ENCODE assay signal across 9 cellular contexts in the genomic region with DNA sequence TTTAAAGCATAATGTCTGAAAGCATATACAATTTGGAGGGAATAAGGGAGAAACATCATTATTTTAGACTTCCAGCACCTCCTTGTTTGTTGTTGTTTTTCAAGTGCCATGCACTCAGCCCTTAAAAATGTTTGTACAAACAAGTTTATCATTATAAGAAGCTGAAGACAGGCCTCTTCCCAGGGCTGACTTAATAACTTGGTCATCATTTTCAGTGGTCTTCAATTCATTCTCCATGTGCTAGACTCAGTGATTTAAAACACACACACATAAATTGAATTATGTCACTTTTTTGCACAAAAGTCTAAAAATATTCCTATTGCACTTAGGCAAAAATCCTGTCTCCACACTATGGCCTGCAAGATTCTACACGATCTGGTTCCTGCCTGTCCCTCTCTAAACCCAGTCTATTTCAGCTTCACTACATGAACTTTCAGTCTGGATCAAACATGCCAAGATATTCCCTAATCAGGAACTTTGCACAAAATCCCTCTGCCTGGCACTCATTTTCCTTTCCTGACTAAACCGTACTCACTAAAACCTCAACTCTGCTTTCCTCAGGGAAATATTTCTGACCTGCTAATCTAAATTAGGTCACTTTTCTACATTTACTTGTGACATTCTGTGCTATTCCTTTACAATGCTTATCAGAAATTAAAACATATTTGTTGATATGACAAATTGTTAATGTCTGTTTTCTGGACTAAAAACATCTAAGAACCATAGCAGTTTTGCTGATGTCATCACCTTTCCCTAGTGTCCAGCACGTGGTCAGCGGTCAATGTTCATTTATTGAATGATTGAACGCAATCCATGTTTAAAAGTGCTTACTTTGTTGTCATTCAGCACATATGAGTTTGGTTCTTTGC. TPM values are rescaled to one million over a fixed set of nuclear protein-coding genes. Genes with fewer than 3 reads are reported as not detected.
DNase-seq lines count a peak whose midpoint lies in the region; ATAC-seq and TF ChIP-seq lines count a peak whose summit lies in the region.
"Had no signal": no experiment of that assay in that cellular context is flagged by ENCODE, and none has a peak within 500 bp of the region (broad histone marks: within the 10 kb centered on the region; RNA-seq: fewer than 3 reads in every experiment).

No MANE protein-coding gene starts in this region.

- peak overlapping the region; percentile 48 for H3K4me3 ChIP-seq in thoracic aorta

- H3K4me1 ChIP-seq in thoracic aorta (ENCODE audit: control insufficient read depth in 1 of 2, low read depth in 2 of 2): peaks cover 8 to 14% of the 10 kb centered on the region in 2 donors

- H3K9me3 Mint-ChIP-seq in activated T-cell treated with anti-CD3 and anti-CD28 coated beads, Interleukin-2, amount 50 U/mL, for 24 hours: peaks cover 15% of the 10 kb centered on the region
- peaks cover 21% of the 10 kb centered on the region for H3K9me3 Mint-ChIP-seq in activated naive CD8-positive, alpha-beta T cell treated with anti-CD3 and anti-CD28 coated beads, Interleukin-2, amount 50 U/mL, for 24 hours

- DNase-seq in activated T-cell treated with anti-CD3 and anti-CD28 coated beads, Interleukin-2, amount 50 U/mL, for 24 hours: no peak
- DNase-seq in activated T-cell treated with anti-CD3 and anti-CD28 coated beads, Interleukin-2, amount 50 U/mL, for 48 hours: no peak
- DNase-seq in activated naive CD8-positive, alpha-beta T cell treated with anti-CD3 and anti-CD28 coated beads, Interleukin-2, amount 50 U/mL, for 24 hours: no peak
- DNase-seq in thoracic aorta (ENCODE audit: low spot score) (no peak), inferior parietal cortex (ENCODE audit: extremely low spot score) (no peak)
- no peak for DNase-seq in effector CD8-positive, alpha-beta T cell (lab: John Stamatoyannopoulos, UW)
- DNase-seq in stimulated activated CD4-positive, alpha-beta T cell treated with anti-CD3 and anti-CD28 coated beads, Interleukin-2, amount 100 ng/mL, for 48 hours: no peak
- DNase-seq: NCI-H146 had no signal

- peaks cover 32% of the 10 kb centered on the region for H3K36me3 Mint-ChIP-seq in activated T-cell treated with anti-CD3 and anti-CD28 coated beads, Interleukin-2, amount 50 U/mL, for 24 hours (ENCODE audit: low read depth)
- H3K36me3 Mint-ChIP-seq in activated naive CD8-positive, alpha-beta T cell treated with anti-CD3 and anti-CD28 coated beads, Interleukin-2, amount 50 U/mL, for 24 hours (ENCODE audit: low read depth): peaks cover 14% of the 10 kb centered on the region

- H3K36me3 ChIP-seq in thoracic aorta: no peaks in the 10 kb centered on the region

- peaks cover 70% of the 10 kb centered on the region for H3K4me1 Mint-ChIP-seq in activated T-cell treated with anti-CD3 and anti-CD28 coated beads, Interleukin-2, amount 50 U/mL, for 24 hours (ENCODE audit: low read depth)
- H3K4me1 Mint-ChIP-seq in activated naive CD8-positive, alpha-beta T cell treated with anti-CD3 and anti-CD28 coated beads, Interleukin-2, amount 50 U/mL, for 24 hours: peaks cover 56% of the 10 kb centered on the region

- no peaks in the 10 kb centered on the region for H3K9me3 ChIP-seq in thoracic aorta

- peak overlapping the region; percentile 44 for H3K4me3 Mint-ChIP-seq in activated T-cell treated with anti-CD3 and anti-CD28 coated beads, Interleukin-2, amount 50 U/mL, for 24 hours
- peak overlapping the region; percentile 32 for H3K4me3 Mint-ChIP-seq in activated naive CD8-positive, alpha-beta T cell treated with anti-CD3 and anti-CD28 coated beads, Interleukin-2, amount 50 U/mL, for 24 hours

- TF ChIP-seq CTCF in thoracic aorta (IDR thresholded peaks at IDR 0.05): no peak

- ATAC-seq in HG02885 (IDR thresholded peaks at IDR 0.05; ENCODE audit: poor library complexity, unreplicated experiment) (peak; percentile 18), thoracic aorta (ENCODE audit: insufficient number of reproducible peaks, low FRiP score, low read depth) (no peak)
- ATAC-seq in activated naive CD8-positive, alpha-beta T cell treated with anti-CD3 and anti-CD28 coated beads, Interleukin-2, amount 50 U/mL, for 24 hours: no peak

- no peaks in the 10 kb centered on the region for H3K27me3 Mint-ChIP-seq in activated T-cell treated with anti-CD3 and anti-CD28 coated beads, Interleukin-2, amount 50 U/mL, for 24 hours
- H3K27me3 Mint-ChIP-seq in activated naive CD8-positive, alpha-beta T cell treated with anti-CD3 and anti-CD28 coated beads, Interleukin-2, amount 50 U/mL, for 24 hours: no peaks in the 10 kb centered on the region

- H3K27me3 ChIP-seq in thoracic aorta (replicated peaks; ENCODE audit: insufficient read depth): no peaks in the 10 kb centered on the region

- H3K27ac Mint-ChIP-seq in activated T-cell treated with anti-CD3 and anti-CD28 coated beads, Interleukin-2, amount 50 U/mL, for 24 hours: peak overlapping the region; percentile 90
- H3K27ac Mint-ChIP-seq in activated naive CD8-positive, alpha-beta T cell treated with anti-CD3 and anti-CD28 coated beads, Interleukin-2, amount 50 U/mL, for 24 hours: peak overlapping the region; percentile 61

- no peak overlapping the region for H3K27ac ChIP-seq in thoracic aorta

RNA-seq across cellular contexts. Expression of a gene that starts 14.8 kb away (rescaled TPM):
- total RNA-seq in thoracic aorta: 10 to 100 TPM in 1 of 2 donors, 1 to 10 TPM in 1; 7.3 to 15.8 TPM
